In genomic region chr11:200224-201003, GRCh38 we compare ENCODE assay signal across 19 cellular contexts. TPM values are rescaled to one million over a fixed set of nuclear protein-coding genes. Genes with fewer than 3 reads are reported as not detected.
DNase-seq lines count a peak whose midpoint lies in the region; ATAC-seq and TF ChIP-seq lines count a peak whose summit lies in the region.
"Had no signal": no experiment of that assay in that cellular context is flagged by ENCODE, and none has a peak within 500 bp of the region (broad histone marks: within the 10 kb centered on the region; RNA-seq: fewer than 3 reads in every experiment).

No MANE protein-coding gene starts in this region.

- peaks cover 22 to 25% of the 10 kb centered on the region in 2 donors for H3K4me1 Mint-ChIP-seq in effector memory CD8-positive, alpha-beta T cell (ENCODE audit: low read depth in 2 of 2)
- H3K4me1 Mint-ChIP-seq in glutamatergic neuron (ENCODE audit: low read depth, unreplicated experiment): no peaks in the 10 kb centered on the region

- TF ChIP-seq CTCF in testis (IDR thresholded peaks at IDR 0.05) (no peak), glutamatergic neuron (IDR thresholded peaks at IDR 0.05; ENCODE audit: partially characterized antibody, unreplicated experiment) (no peak)

- 81 to 93% methylated on average over 1 to 13 of the region's 13 CpGs for WGBS in testis, 2 donors

- no peaks in the 10 kb centered on the region for H3K9me3 Mint-ChIP-seq in effector memory CD8-positive, alpha-beta T cell
- H3K9me3 Mint-ChIP-seq in glutamatergic neuron (ENCODE audit: unreplicated experiment): peaks cover 3% of the 10 kb centered on the region
- H3K9me3 Mint-ChIP-seq: T-cell had no signal

- no peaks in the 10 kb centered on the region for H3K9me3 ChIP-seq in testis
- H3K9me3 ChIP-seq: thoracic aorta had no signal

- peak overlapping the region in 1 of 2 donors; percentile 29 for H3K27ac Mint-ChIP-seq in effector memory CD8-positive, alpha-beta T cell
- H3K27ac Mint-ChIP-seq in glutamatergic neuron (ENCODE audit: unreplicated experiment): no peak overlapping the region

- no peak overlapping the region for H3K4me3 Mint-ChIP-seq in effector memory CD8-positive, alpha-beta T cell
- H3K4me3 Mint-ChIP-seq in glutamatergic neuron (ENCODE audit: unreplicated experiment): no peak overlapping the region
- H3K4me3 Mint-ChIP-seq: T-cell had no signal

- DNase-seq in left cardiac atrium (peak; percentile 20), left ventricle myocardium superior (no peak), islet precursor cell (peak; percentile 38), testis (peak; percentile 12), glutamatergic neuron (no peak)
- peak; percentile 14 for DNase-seq in activated CD8-positive, alpha-beta memory T cell treated with anti-CD3 and anti-CD28 coated beads, Interleukin-2, amount 50 U/mL, for 4 hours
- no peak for DNase-seq in effector memory CD8-positive, alpha-beta T cell
- DNase-seq: anterior cingulate cortex, Kasumi-1, NCI-H1105 treated with DMSO at 0.1 percent for 48 hours, NCI-H2171, NCI-H82, nucleus accumbens had no signal

- TF ChIP-seq POLR2A in testis (IDR thresholded peaks at IDR 0.05): no peak

- intact Hi-C loops in left cardiac atrium (cut with DNase I) (no loop called here), left ventricle myocardium superior (cut with micrococcal nuclease) (loop anchor here (5.0 kb wide), 1 partner anchor 162 kb away; no protein-coding TSS in a partner anchor), testis (cut with DNase I; ENCODE audit: low total_unique reads) (no loop called here)

- H3K36me3 ChIP-seq in testis (ENCODE audit: low read depth, missing control alignments): no peaks in the 10 kb centered on the region

- ATAC-seq in left cardiac atrium (no peak), left ventricle myocardium superior (no peak), HG02763 (IDR thresholded peaks at IDR 0.05; ENCODE audit: unreplicated experiment) (no peak)
- ATAC-seq in effector memory CD8-positive, alpha-beta T cell (replicated peaks): no peak
- ATAC-seq: T-cell had no signal

- H3K4me1 ChIP-seq in testis: peaks cover 2% of the 10 kb centered on the region

- no peaks in the 10 kb centered on the region for H3K27me3 ChIP-seq in testis
- H3K27me3 ChIP-seq: hepatocyte had no signal

- H3K27ac ChIP-seq in testis: no peak overlapping the region
- H3K27ac ChIP-seq: hepatocyte, thoracic aorta had no signal

- H3K27me3 Mint-ChIP-seq in effector memory CD8-positive, alpha-beta T cell: no peaks in the 10 kb centered on the region
- H3K27me3 Mint-ChIP-seq in glutamatergic neuron (ENCODE audit: unreplicated experiment): peaks cover 7% of the 10 kb centered on the region
- H3K27me3 Mint-ChIP-seq: T-cell had no signal

- H3K36me3 Mint-ChIP-seq in effector memory CD8-positive, alpha-beta T cell (ENCODE audit: insufficient read depth): peaks cover 15% of the 10 kb centered on the region
- no peaks in the 10 kb centered on the region for H3K36me3 Mint-ChIP-seq in glutamatergic neuron (ENCODE audit: unreplicated experiment)

- no peak overlapping the region for H3K4me3 ChIP-seq in testis
- H3K4me3 ChIP-seq: hepatocyte, thoracic aorta had no signal

RNA-seq across cellular contexts. Expression of gene BET1L, which starts 6.8 kb away (rescaled TPM):
- total RNA-seq in left cardiac atrium (10 to 100 TPM; 27.6 to 44.5 TPM), left ventricle myocardium superior (24.0 TPM), testis (10 to 100 TPM; 43.7 to 47.5 TPM), glutamatergic neuron (ENCODE audit: unreplicated experiment) (45.5 TPM)
- polyA plus RNA-seq in testis (ENCODE audit: insufficient read depth, low read depth, low replicate concordance): 79.9 TPM

RNA-seq across cellular contexts. Expression of gene RIC8A, which starts 7.1 kb away (rescaled TPM):
- total RNA-seq in left cardiac atrium (10 to 100 TPM; 54.1 to 67.4 TPM), left ventricle myocardium superior (60.3 TPM), testis (100 to 1,000 TPM; 104 to 108 TPM), glutamatergic neuron (ENCODE audit: unreplicated experiment) (95.5 TPM)
- polyA plus RNA-seq in testis (ENCODE audit: insufficient read depth, low read depth, low replicate concordance): 132 TPM

RNA-seq across cellular contexts. Expression of gene SCGB1C1, which starts 7.5 kb away (rescaled TPM):
- not detected for total RNA-seq in left cardiac atrium
- total RNA-seq in left ventricle myocardium superior: not detected
- not detected for total RNA-seq in testis
- not detected for polyA plus RNA-seq in testis (ENCODE audit: insufficient read depth, low read depth, low replicate concordance)
- total RNA-seq in glutamatergic neuron (ENCODE audit: unreplicated experiment): not detected
- total RNA-seq: hepatocyte, kidney epithelial cell, mononuclear cell, T-cell, thoracic aorta had no signal
- polyA plus RNA-seq: hepatocyte had no signal

RNA-seq across cellular contexts. Expression of gene SIRT3, which starts 35.7 kb away (rescaled TPM):
- 10 to 100 TPM; 21.1 to 21.6 TPM for total RNA-seq in left cardiac atrium
- total RNA-seq in left ventricle myocardium superior: 41.4 TPM
- 10 to 100 TPM; 31.7 to 43.6 TPM for total RNA-seq in testis
- 57.0 TPM for polyA plus RNA-seq in testis (ENCODE audit: insufficient read depth, low read depth, low replicate concordance)
- 23.6 TPM for total RNA-seq in glutamatergic neuron (ENCODE audit: unreplicated experiment)

RNA-seq across cellular contexts. Expression of gene PSMD13, which starts 36.4 kb away (rescaled TPM):
- total RNA-seq in left cardiac atrium (10 to 100 TPM; 75.5 to 87.3 TPM), left ventricle myocardium superior (92.3 TPM), testis (100 to 1,000 TPM; 128 to 180 TPM), glutamatergic neuron (ENCODE audit: unreplicated experiment) (136 TPM)
- polyA plus RNA-seq in testis (ENCODE audit: insufficient read depth, low read depth, low replicate concordance): 133 TPM

Comparison
In these comparisons a context has a peak if more than half of its experiments do, and no peak if none do; other contexts are left out.
1. DNase-seq: peak in left cardiac atrium (single experiment), activated CD8-positive, alpha-beta memory T cell treated with anti-CD3 and anti-CD28 coated beads, Interleukin-2, amount 50 U/mL, for 4 hours (single experiment), islet precursor cell (single experiment) and testis (single experiment); none in left ventricle myocardium superior (single experiment), effector memory CD8-positive, alpha-beta T cell (0 of 3) and glutamatergic neuron (single experiment).